Comparison of ENCODE assay signal across 22 cellular contexts in genomic region chr12:95371571-95371970, GRCh38.
"Had no signal": no experiment of that assay in that cellular context is flagged by ENCODE, and none has a peak within 500 bp of the region (broad histone marks: within the 10 kb centered on the region; RNA-seq: fewer than 3 reads in every experiment).

No MANE protein-coding gene starts in this region.

- H3K9me2 ChIP-seq: SK-N-SH had no signal

- ATAC-seq: HepG2, K562, Panc1, PC-3, T-cell had no signal

- H3K4me3 ChIP-seq: K562 had no signal

- H3K9ac ChIP-seq: KMS-11, SK-N-SH had no signal

- DNase-seq: MV-4-11, NCI-H1048, NCI-H1105, NCI-H1417, NCI-H1436 treated with DMSO at 0.1 percent for 48 hours, NCI-H1694, NCI-H187 treated with DMSO at 0.1 percent for 48 hours, NCI-H2029 treated with DMSO at 0.1 percent for 48 hours, NCI-H2227 treated with DMSO at 0.1 percent for 48 hours, NCI-H524 treated with DMSO at 0.1 percent for 48 hours, NCI-H69, NCI-H774, PC-3, SHP77, SK-N-SH, SW 1271, T-cell had no signal

- H3K9me3 ChIP-seq: SK-N-SH had no signal

- H3K4me2 ChIP-seq: KMS-11, SK-N-SH had no signal

- H3K27ac ChIP-seq: KMS-11, RWPE1 had no signal
